12 cellular contexts compared by ENCODE assay signal in the genomic region with DNA sequence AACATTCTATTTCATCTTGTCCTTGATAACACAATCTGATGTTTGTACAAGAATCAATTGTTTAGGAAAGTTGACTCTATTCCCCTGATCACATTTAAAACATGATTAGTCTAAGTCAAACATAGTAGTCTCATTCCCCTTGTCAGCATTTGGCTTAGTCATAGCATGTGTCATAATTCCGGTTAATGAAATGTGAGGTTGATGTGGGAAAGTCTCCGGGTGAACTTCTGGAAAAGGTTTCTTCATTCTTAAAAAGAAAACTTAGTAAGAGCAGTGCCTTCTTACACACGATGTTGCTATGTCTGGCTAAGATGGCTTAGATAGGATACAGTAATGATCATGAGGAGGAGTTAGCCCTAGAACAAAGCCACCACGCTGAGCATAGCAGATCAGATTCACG.
DNase-seq lines count a peak whose midpoint lies in the region; ATAC-seq, FAIRE-seq and TF ChIP-seq lines count a peak whose summit lies in the region.
"Had no signal": no experiment of that assay in that cellular context is flagged by ENCODE, and none has a peak within 500 bp of the region (broad histone marks: within the 10 kb centered on the region; RNA-seq: fewer than 3 reads in every experiment).

No MANE protein-coding gene starts in this region.

- H3K36me3 ChIP-seq in esophagus squamous epithelium: no peaks in the 10 kb centered on the region

- no peak for FAIRE-seq in D721Med (lab: Jason Lieb, UNC)

- TF ChIP-seq POLR2A in esophagus squamous epithelium (IDR thresholded peaks at IDR 0.05): no peak

- no peaks in the 10 kb centered on the region for H3K4me1 Mint-ChIP-seq in activated T-cell treated with anti-CD3 and anti-CD28 coated beads, Interleukin-2, amount 50 U/mL, for 24 hours (ENCODE audit: low read depth)
- H3K4me1 Mint-ChIP-seq: nephron had no signal

- no peaks in the 10 kb centered on the region for H3K9me3 ChIP-seq in esophagus squamous epithelium

- ATAC-seq in GM21786 (IDR thresholded peaks at IDR 0.05; ENCODE audit: unreplicated experiment): no peak

- intact Hi-C loops in esophagus squamous epithelium (cut with DNase I): no loop called here

- TF ChIP-seq CTCF in esophagus squamous epithelium (IDR thresholded peaks at IDR 0.05) (no peak), retinal pigment epithelial cell (conservative IDR thresholded peaks at IDR 0.05; ENCODE audit: low read depth, low read length) (no peak), D721Med (IDR thresholded peaks at IDR 0.05; ENCODE audit: insufficient read depth, missing control alignments) (no peak)

- WGBS in esophagus squamous epithelium, 2 donors: 28 to 42% methylated on average over 4 to 5 of the region's 5 CpGs

- H3K4me3 Mint-ChIP-seq in activated T-cell treated with anti-CD3 and anti-CD28 coated beads, Interleukin-2, amount 50 U/mL, for 24 hours: no peak overlapping the region
- H3K4me3 Mint-ChIP-seq: nephron had no signal

- H3K36me3 Mint-ChIP-seq in activated T-cell treated with anti-CD3 and anti-CD28 coated beads, Interleukin-2, amount 50 U/mL, for 24 hours (ENCODE audit: low read depth): no peaks in the 10 kb centered on the region

- peak; percentile 99 for DNase-seq in ELR (ENCODE audit: low read depth)
- DNase-seq in RKO (ENCODE audit: low spot score): peak; percentile 77
- no peak for DNase-seq in esophagus squamous epithelium (lab: John Stamatoyannopoulos, UW)
- peak; percentile 86 for DNase-seq in retinal pigment epithelial cell (ENCODE audit: low read depth)
- DNase-seq in NOMO-1 treated with dmso at 0.1 percent for 144 hours (lab: John Stamatoyannopoulos, UW; ENCODE audit: unreplicated experiment): no peak
- DNase-seq in activated T-cell treated with anti-CD3 and anti-CD28 coated beads, Interleukin-2, amount 50 U/mL, for 24 hours: no peak
- no peak for DNase-seq in D721Med (ENCODE audit: insufficient read length, low spot score)
- DNase-seq: activated CD4-positive, CD25-positive, alpha-beta regulatory T cell; activated naive CD4-positive, alpha-beta T cell treated with Interleukin-2 at 50 U/mL for 16 hours; NCI-H1092 had no signal

- H3K27ac ChIP-seq in esophagus squamous epithelium: peak overlapping the region in 3 of 4 donors; percentile 41 to 60 (median 42)

- peaks cover 0 to 10% (median 9%) of the 10 kb centered on the region in 3 donors for H3K4me1 ChIP-seq in esophagus squamous epithelium

- no peaks in the 10 kb centered on the region for H3K9me3 Mint-ChIP-seq in activated T-cell treated with anti-CD3 and anti-CD28 coated beads, Interleukin-2, amount 50 U/mL, for 24 hours
- H3K9me3 Mint-ChIP-seq: nephron had no signal

- H3K27ac Mint-ChIP-seq in activated T-cell treated with anti-CD3 and anti-CD28 coated beads, Interleukin-2, amount 50 U/mL, for 24 hours: no peak overlapping the region
- H3K27ac Mint-ChIP-seq: nephron had no signal

- H3K27me3 ChIP-seq in esophagus squamous epithelium: no peaks in the 10 kb centered on the region

- peaks cover 9% of the 10 kb centered on the region for H3K27me3 Mint-ChIP-seq in activated T-cell treated with anti-CD3 and anti-CD28 coated beads, Interleukin-2, amount 50 U/mL, for 24 hours

- no peak overlapping the region for H3K4me3 ChIP-seq in esophagus squamous epithelium
- no peak overlapping the region for H3K4me3 ChIP-seq in retinal pigment epithelial cell (ENCODE audit: low read length)

Comparison
In these comparisons a context has a peak if more than half of its experiments do, and no peak if none do; other contexts are left out.
1. DNase-seq: peak in ELR (single experiment), RKO (single experiment) and retinal pigment epithelial cell (single experiment); none in esophagus squamous epithelium (single experiment), NOMO-1 treated with dmso at 0.1 percent for 144 hours (single experiment), activated T-cell treated with anti-CD3 and anti-CD28 coated beads, Interleukin-2, amount 50 U/mL, for 24 hours (single experiment) and D721Med (single experiment).